In the genomic region with DNA sequence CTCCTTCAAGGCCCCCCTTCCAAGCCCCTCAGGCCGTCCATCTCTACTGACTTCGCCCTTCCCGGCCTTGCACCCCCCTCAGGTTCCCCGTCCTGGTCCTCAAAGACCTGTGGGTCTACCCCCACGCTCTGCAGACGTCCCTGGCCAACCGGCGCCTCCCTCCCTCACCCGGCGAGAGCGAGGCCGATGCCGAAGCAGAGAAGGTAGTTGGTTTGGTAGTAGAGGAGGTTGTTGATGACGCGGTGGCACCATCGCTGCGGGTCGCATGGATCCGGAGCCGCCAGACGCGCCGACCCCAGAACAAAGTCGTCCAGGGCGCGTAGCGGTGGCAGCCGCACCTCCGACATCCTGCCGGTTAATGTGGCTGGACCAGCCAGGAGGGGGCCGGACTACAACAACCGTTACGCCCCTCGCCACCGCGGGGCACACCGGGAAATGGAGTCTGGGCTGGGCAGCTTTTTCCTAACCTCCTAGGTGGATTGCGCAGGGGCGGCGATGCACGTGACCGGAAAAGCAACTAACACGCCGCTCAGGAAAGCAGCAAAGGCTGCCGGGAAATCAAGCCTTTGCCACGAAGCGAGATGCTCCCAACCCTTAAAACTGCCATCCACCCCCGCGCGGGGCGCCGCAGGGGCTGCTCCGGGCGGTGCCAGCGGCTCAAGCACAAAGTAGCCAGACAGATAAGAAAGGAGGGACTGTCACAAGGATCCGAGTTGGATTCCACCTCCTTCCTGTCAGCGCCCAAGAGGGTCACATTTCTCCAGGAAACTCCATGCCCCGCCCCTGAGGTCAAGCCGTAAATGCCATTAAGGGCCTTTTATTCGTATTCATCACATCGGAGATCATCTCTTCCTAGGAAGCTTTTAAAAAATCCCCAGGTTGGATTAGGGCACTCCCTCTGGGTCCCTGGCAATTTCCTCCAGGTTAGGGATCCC, we compare ENCODE assay signal across 8 cellular contexts. TPM values are rescaled to one million over a fixed set of nuclear protein-coding genes. Genes with fewer than 3 reads are reported as not detected.
DNase-seq lines count a peak whose midpoint lies in the region; ATAC-seq, FAIRE-seq and TF ChIP-seq lines count a peak whose summit lies in the region.

A gene with protein sequence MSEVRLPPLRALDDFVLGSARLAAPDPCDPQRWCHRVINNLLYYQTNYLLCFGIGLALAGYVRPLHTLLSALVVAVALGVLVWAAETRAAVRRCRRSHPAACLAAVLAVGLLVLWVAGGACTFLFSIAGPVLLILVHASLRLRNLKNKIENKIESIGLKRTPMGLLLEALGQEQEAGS (minus strand): TSS at position 362 of the 935 bp plus-strand sequence. CDS start 15 bp downstream, at position 347.

- H2AFZ ChIP-seq in DND-41 (ENCODE audit: low read depth, low read length): peak within 1 kb of the TSS; percentile 76
- H2AFZ ChIP-seq in trophoblast cell (ENCODE audit: insufficient read depth, low read length, poor library complexity): peak within 1 kb of the TSS; percentile 79

- H2BK120ac ChIP-seq in trophoblast cell (ENCODE audit: insufficient read depth, low read length, poor library complexity): peak within 1 kb of the TSS; percentile 46

- peaks cover 32% of the 10 kb centered on the region for H3K36me3 ChIP-seq in DND-41 (ENCODE audit: insufficient read depth, low read length)
- peaks cover 23 to 37% of the 10 kb centered on the region in 2 experiments for H3K36me3 ChIP-seq in trophoblast cell (ENCODE audit: control insufficient read depth in 1 of 2, insufficient read depth in 2 of 2, low read length in 2 of 2)
- no peaks in the 10 kb centered on the region for H3K36me3 ChIP-seq in transverse colon

- H3K14ac ChIP-seq in trophoblast cell (ENCODE audit: low read length): peak within 1 kb of the TSS; percentile 56

- TF ChIP-seq CTCF in DND-41 (IDR thresholded peaks at IDR 0.05; ENCODE audit: borderline replicate concordance, extremely low read depth, low read length, poor library complexity, severe bottlenecking) (no peak), transverse colon (IDR thresholded peaks at IDR 0.05) (peak in 1 of 5 experiments; percentile 15)

- intact Hi-C loops in cardiac septum (cut with DNase I): no loop called here
- intact Hi-C loops in transverse colon (cut with DNase I; ENCODE audit: low total_unique reads): no loop called here

- no peak for TF ChIP-seq EP300 in transverse colon (IDR thresholded peaks at IDR 0.05; ENCODE audit: low read depth)

- H3K4me3 ChIP-seq in DND-41 (ENCODE audit: low read depth in 1 of 2, low read length in 2 of 2) (peak within 1 kb of the TSS; percentile 50 to 75), trophoblast cell (ENCODE audit: low read depth, low read length) (peak within 1 kb of the TSS; percentile 85), transverse colon (peak within 1 kb of the TSS; percentile 25 to 48 (median 40))

- peak; percentile 93 for DNase-seq in DND-41
- DNase-seq in H54 (ENCODE audit: insufficient read length, low spot score): peak; percentile 60
- DNase-seq in NCI-H1105 treated with DMSO at 0.1 percent for 48 hours (lab: John Stamatoyannopoulos, UW): peak; percentile 84
- DNase-seq in SW480 (ENCODE audit: low spot score): peak; percentile 92
- DNase-seq in amniotic epithelial cell (ENCODE audit: low read depth): peak; percentile 87
- peak; percentile 96 for DNase-seq in cardiac septum (ENCODE audit: low spot score)
- DNase-seq in trophoblast cell: peak; percentile 87 to 91
- DNase-seq in transverse colon: peak; percentile 94

- WGBS in trophoblast cell (ENCODE audit: extremely low coverage, insufficient coverage, insufficient read length): no CpG with 5 or more reads among the region's 61 CpGs
- WGBS in transverse colon (ENCODE audit: low coverage in 1 of 2), 2 donors: 59% methylated on average over 61 of the region's 61 CpGs; no CpG with 5 or more reads in 1 of the 2 donors

- H4K91ac ChIP-seq in trophoblast cell (ENCODE audit: low read depth, low read length): peak within 1 kb of the TSS; percentile 79

- no peaks in the 10 kb centered on the region for H3K27me3 ChIP-seq in DND-41 (ENCODE audit: insufficient read depth, low read length, poor library complexity)
- no peaks in the 10 kb centered on the region for H3K27me3 ChIP-seq in trophoblast cell (ENCODE audit: insufficient read depth, low read length)
- H3K27me3 ChIP-seq in transverse colon: no peaks in the 10 kb centered on the region

- H3K27ac ChIP-seq in DND-41 (ENCODE audit: low read length): peak within 1 kb of the TSS; percentile 80
- no peak within 1 kb of the TSS for H3K27ac ChIP-seq in trophoblast cell (ENCODE audit: low read depth, low read length)
- peak within 1 kb of the TSS; percentile 71 to 86 (median 78) for H3K27ac ChIP-seq in transverse colon

- H2BK12ac ChIP-seq in trophoblast cell (ENCODE audit: low read length): no peak within 1 kb of the TSS

- peak within 1 kb of the TSS; percentile 69 for H3K4me2 ChIP-seq in DND-41 (ENCODE audit: insufficient read depth, low read length)
- H3K4me2 ChIP-seq in trophoblast cell (ENCODE audit: low read length): peak within 1 kb of the TSS; percentile 83

- peak; percentile 81 for TF ChIP-seq POLR2A in H54 (IDR thresholded peaks at IDR 0.05; ENCODE audit: low read depth, low read length)
- TF ChIP-seq POLR2A in transverse colon (IDR thresholded peaks at IDR 0.05): peak; percentile 44

- peak; percentile 98 for ATAC-seq in DND-41 (ENCODE audit: insufficient read depth, low read depth)

- peak within 1 kb of the TSS; percentile 68 for H3K9ac ChIP-seq in DND-41 (ENCODE audit: low read depth, low read length)
- peak within 1 kb of the TSS; percentile 82 for H3K9ac ChIP-seq in trophoblast cell (ENCODE audit: low read length)

- H3K4ac ChIP-seq in trophoblast cell (ENCODE audit: low read depth, low read length): peak within 1 kb of the TSS; percentile 80

- H3K79me2 ChIP-seq in DND-41 (ENCODE audit: insufficient read depth, low read length) (peaks cover 21% of the 10 kb centered on the region), trophoblast cell (ENCODE audit: control insufficient read depth, insufficient read depth, low read length, poor library complexity) (peaks cover 2% of the 10 kb centered on the region)

- peak within 1 kb of the TSS; percentile 93 for H3K18ac ChIP-seq in trophoblast cell (ENCODE audit: low read length)

- H3K9me3 ChIP-seq in DND-41 (ENCODE audit: insufficient read depth, low read length, severe bottlenecking) (no peaks in the 10 kb centered on the region), trophoblast cell (ENCODE audit: insufficient read depth, low read depth, low read length) (no peaks in the 10 kb centered on the region), transverse colon (no peaks in the 10 kb centered on the region)

- H4K8ac ChIP-seq in trophoblast cell (ENCODE audit: low read depth, low read length): peak within 1 kb of the TSS; percentile 96

- no peak for FAIRE-seq in H54 (lab: Jason Lieb, UNC)

- H2AK5ac ChIP-seq in trophoblast cell (ENCODE audit: low read length): peak within 1 kb of the TSS; percentile 79

- H3K4me1 ChIP-seq in DND-41 (ENCODE audit: insufficient read depth, low read length): peaks cover 33% of the 10 kb centered on the region
- H3K4me1 ChIP-seq in trophoblast cell (ENCODE audit: control insufficient read depth in 1 of 2, insufficient read depth in 2 of 2, low read length in 2 of 2): peaks cover 8 to 19% of the 10 kb centered on the region in 2 experiments
- H3K4me1 ChIP-seq in transverse colon: peaks cover 0 to 21% (median 4%) of the 10 kb centered on the region in 4 donors

- H3K79me1 ChIP-seq in trophoblast cell (ENCODE audit: low read length): peaks cover 5% of the 10 kb centered on the region

- in situ Hi-C loops in transverse colon (cut with MboI; ENCODE audit: low pct_ligation_motif_present in 1 of 4, low pct_unique_long_range_greater_than_20kb in 1 of 4, low sequenced_read_pairs in 3 of 4): no loop called here

- no peak within 1 kb of the TSS for H2BK5ac ChIP-seq in trophoblast cell (ENCODE audit: low read depth, low read length, poor library complexity)

- H3K23ac ChIP-seq in trophoblast cell (ENCODE audit: low read length): no peak within 1 kb of the TSS

- no peaks in the 10 kb centered on the region; the same call in 1 of the 2 replicates for H4K20me1 ChIP-seq in DND-41 (ENCODE audit: insufficient read depth, low read length)

- peak within 1 kb of the TSS; percentile 72 for H4K12ac ChIP-seq in trophoblast cell (ENCODE audit: low read depth, low read length)

RNA-seq across cellular contexts. Expression of the gene that starts here (rescaled TPM):
- total RNA-seq in cardiac septum: 14.8 TPM
- polyA plus RNA-seq in trophoblast cell (2013): 45.4 and 45.7 TPM in 2 replicates
- 10 to 100 TPM in 2 of 4 donors, 1 to 10 TPM in 2; 3.4 to 16.8 (median 9.2) TPM for total RNA-seq in transverse colon
